ENCODE assay signal across 9 cellular contexts in the genomic region with DNA sequence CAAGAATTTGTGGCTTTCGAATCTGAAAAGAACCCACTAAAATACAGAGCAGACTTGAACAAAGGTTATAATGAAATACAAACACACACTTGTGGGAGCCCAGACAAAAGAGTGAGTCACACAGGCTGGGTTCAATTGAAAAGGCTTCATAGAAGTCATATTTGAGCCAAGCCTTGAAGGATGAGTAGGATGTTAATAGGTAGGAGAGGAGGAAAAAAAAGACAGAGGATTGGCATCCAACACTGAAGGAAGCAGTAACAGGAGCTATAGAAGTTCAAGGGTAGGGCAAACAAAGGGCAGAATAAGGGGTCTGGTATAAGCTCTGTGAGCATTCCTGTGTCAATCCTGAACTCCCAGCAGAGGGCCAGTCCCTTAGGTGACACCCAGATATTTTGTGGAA.
A peak's percentile ranks its signal among the peaks of the same experiment; 100 is the strongest.
DNase-seq lines count a peak whose midpoint lies in the region; ATAC-seq and TF ChIP-seq lines count a peak whose summit lies in the region.
"Had no signal": no experiment of that assay in that cellular context is flagged by ENCODE, and none has a peak within 500 bp of the region (broad histone marks: within the 10 kb centered on the region; RNA-seq: fewer than 3 reads in every experiment).

No MANE protein-coding gene starts in this region.

- CTCF ChIA-PET in activated CD4-positive, alpha-beta memory T cell treated with anti-CD3 and anti-CD28 coated beads, Interleukin-2, amount 10 ng/mL, durations not matched to agents 7 days and 5 days (lab: Charles Lee) = no interaction called here

- peaks cover 16% of the 10 kb centered on the region for H3K4me1 ChIP-seq in left ventricle myocardium inferior

- no peak for TF ChIP-seq CTCF in left ventricle myocardium inferior (IDR thresholded peaks at IDR 0.05; ENCODE audit: borderline replicate concordance)
- no peak for TF ChIP-seq CTCF in endothelial cell (IDR thresholded peaks at IDR 0.05; ENCODE audit: unreplicated experiment)

- H3K4me3 Mint-ChIP-seq in endothelial cell (ENCODE audit: unreplicated experiment) = no peak overlapping the region
- no peak overlapping the region for H3K4me3 Mint-ChIP-seq in activated CD4-positive, alpha-beta memory T cell treated with anti-CD3 and anti-CD28 coated beads, Interleukin-2, amount 10 ng/mL, durations not matched to agents 7 days and 5 days

- ATAC-seq in Right ventricle myocardium superior (ENCODE audit: poor library complexity) = no peak
- ATAC-seq in SK-N-SH treated with all-trans-retinoic acid at 6 μM for 48 hours = peak; percentile 83

- H3K27me3 ChIP-seq in left ventricle myocardium inferior (ENCODE audit: low read depth) = no peaks in the 10 kb centered on the region

- intact Hi-C loops in left ventricle myocardium inferior (cut with micrococcal nuclease) = no loop called here
- intact Hi-C loops in Right ventricle myocardium superior (cut with DNase I) = no loop called here

- no peak overlapping the region for H3K27ac Mint-ChIP-seq in endothelial cell (ENCODE audit: unreplicated experiment)
- no peak overlapping the region for H3K27ac Mint-ChIP-seq in activated CD4-positive, alpha-beta memory T cell treated with anti-CD3 and anti-CD28 coated beads, Interleukin-2, amount 10 ng/mL, durations not matched to agents 7 days and 5 days

- H3K27ac ChIP-seq in left ventricle myocardium inferior (replicated peaks) = peak overlapping the region; percentile 36

- POLR2A ChIA-PET in activated CD4-positive, alpha-beta memory T cell treated with anti-CD3 and anti-CD28 coated beads, Interleukin-2, amount 10 ng/mL, durations not matched to agents 7 days and 5 days (lab: Charles Lee) = no interaction called here

- peaks cover 4% of the 10 kb centered on the region for H3K27me3 Mint-ChIP-seq in endothelial cell (ENCODE audit: unreplicated experiment)
- H3K27me3 Mint-ChIP-seq in activated CD4-positive, alpha-beta memory T cell treated with anti-CD3 and anti-CD28 coated beads, Interleukin-2, amount 10 ng/mL, durations not matched to agents 7 days and 5 days = no peaks in the 10 kb centered on the region

- DNase-seq in left ventricle myocardium inferior = no peak
- DNase-seq in Right ventricle myocardium superior = no peak
- DNase-seq in fibroblast of the conjunctiva (ENCODE audit: low read depth) = peak; percentile 59
- DNase-seq in endothelial cell (ENCODE audit: low spot score) = no peak
- DNase-seq in activated CD4-positive, alpha-beta memory T cell treated with anti-CD3 and anti-CD28 coated beads, Interleukin-2, amount 10 ng/mL, durations not matched to agents 7 days and 5 days = no peak
- no peak for DNase-seq in iPS-NIHi11 (ENCODE audit: low spot score)
- DNase-seq in activated CD4-positive, alpha-beta T cell treated with anti-CD3 and anti-CD28 coated beads, Interleukin-2, amount 50 U/mL, for 4 hours = no peak
- DNase-seq: posterior cingulate gyrus had no signal

- no peaks in the 10 kb centered on the region for H3K9me3 ChIP-seq in left ventricle myocardium inferior (replicated peaks)

- no peaks in the 10 kb centered on the region for H3K36me3 Mint-ChIP-seq in endothelial cell (ENCODE audit: low read depth, unreplicated experiment)
- no peaks in the 10 kb centered on the region for H3K36me3 Mint-ChIP-seq in activated CD4-positive, alpha-beta memory T cell treated with anti-CD3 and anti-CD28 coated beads, Interleukin-2, amount 10 ng/mL, durations not matched to agents 7 days and 5 days (ENCODE audit: low read depth)

- no peaks in the 10 kb centered on the region for H3K36me3 ChIP-seq in left ventricle myocardium inferior

- H3K4me3 ChIP-seq in left ventricle myocardium inferior = no peak overlapping the region

- H3K9me3 Mint-ChIP-seq in endothelial cell (ENCODE audit: unreplicated experiment) = no peaks in the 10 kb centered on the region
- H3K9me3 Mint-ChIP-seq in activated CD4-positive, alpha-beta memory T cell treated with anti-CD3 and anti-CD28 coated beads, Interleukin-2, amount 10 ng/mL, durations not matched to agents 7 days and 5 days = no peaks in the 10 kb centered on the region

- H3K4me1 Mint-ChIP-seq in endothelial cell (ENCODE audit: unreplicated experiment) = peaks cover 14% of the 10 kb centered on the region
- H3K4me1 Mint-ChIP-seq in activated CD4-positive, alpha-beta memory T cell treated with anti-CD3 and anti-CD28 coated beads, Interleukin-2, amount 10 ng/mL, durations not matched to agents 7 days and 5 days = peaks cover 2% of the 10 kb centered on the region

TF ChIP-seq in SK-N-SH treated with all-trans-retinoic acid at 6 μM for 48 hours, 23 proteins besides CTCF, POLR2A, EP300 and RAD21:
- no peak; the same call in 1 of the 2 replicates for TF ChIP-seq CSDC2 (CRISPR knock-in tag; IDR thresholded peaks at IDR 0.05)
- TF ChIP-seq ZFP3 (CRISPR knock-in tag; IDR thresholded peaks at IDR 0.05) = peak; percentile 98
- no peak for TF ChIP-seq POU6F1 (CRISPR knock-in tag; IDR thresholded peaks at IDR 0.05; ENCODE audit: borderline replicate concordance, low read depth)
- TF ChIP-seq TOX (CRISPR knock-in tag; IDR thresholded peaks at IDR 0.05; ENCODE audit: borderline replicate concordance) = no peak
- peak; percentile 47; the same call in 1 of the 2 replicates for TF ChIP-seq ISL1 (CRISPR knock-in tag; IDR thresholded peaks at IDR 0.05)
- no peak for TF ChIP-seq SNAI2 (CRISPR knock-in tag; IDR thresholded peaks at IDR 0.05)
